Comparison of ENCODE assay signal across 11 cellular contexts in the genomic region with DNA sequence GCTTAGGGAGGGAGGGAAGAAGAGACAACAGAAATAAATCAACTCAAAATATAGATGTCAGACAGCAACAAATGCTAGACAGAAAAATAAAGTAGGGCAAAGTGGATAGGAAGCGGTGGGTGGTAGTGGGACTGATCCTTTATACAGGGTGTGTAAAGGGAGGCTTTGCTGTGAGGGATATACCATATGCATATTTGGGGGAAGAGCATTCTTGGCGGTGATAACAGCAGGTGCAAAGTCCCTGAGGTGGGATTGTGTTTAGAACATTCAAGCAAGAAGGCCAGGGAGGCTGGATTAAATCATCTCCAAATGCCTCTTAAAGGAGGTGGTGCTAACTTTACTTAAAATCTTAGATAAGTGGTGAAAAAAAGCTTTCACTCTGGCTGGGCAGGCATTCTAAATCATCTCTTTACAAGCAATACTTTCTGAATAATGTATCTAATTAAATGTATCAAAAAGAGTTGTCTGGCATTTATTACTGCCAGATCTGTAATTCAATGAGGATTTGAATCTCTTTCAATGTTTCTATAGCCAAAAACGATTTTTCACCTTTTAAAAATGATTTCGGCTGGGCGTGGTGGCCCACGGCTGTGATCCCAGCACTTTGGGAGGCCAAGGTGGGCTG. TPM values are rescaled to one million over a fixed set of nuclear protein-coding genes. Genes with fewer than 3 reads are reported as not detected.
"Had no signal": no experiment of that assay in that cellular context is flagged by ENCODE, and none has a peak within 500 bp of the region (broad histone marks: within the 10 kb centered on the region; RNA-seq: fewer than 3 reads in every experiment).

No MANE protein-coding gene starts in this region.

- H3K36me3 ChIP-seq: HAP-1 had no signal

- H3K4me1 ChIP-seq: HAP-1 had no signal

- FAIRE-seq: H1, H54 had no signal

- H2AFZ ChIP-seq: GM23248, GM23338 had no signal

- H3K4me3 ChIP-seq: GM23248, GM23338, HAP-1 had no signal

- H3K4me2 ChIP-seq: GM23338 had no signal

- H3K9me3 ChIP-seq: HAP-1 had no signal

- H3K27ac ChIP-seq: GM23248 had no signal

- DNase-seq: GM23248, GOT3, H7, H9, HCEC 1CT, HFFc6 had no signal

- ATAC-seq: GM23338, HCT116 had no signal

RNA-seq across cellular contexts. Expression of a gene that starts 9.4 kb away (rescaled TPM):
- total RNA-seq: GM23248, GM23338, H7, H9, HFFc6 had no signal
- polyA plus RNA-seq: GM23248, GM23338 had no signal

RNA-seq across cellular contexts. Expression of a gene that starts 12.1 kb away (rescaled TPM):
- total RNA-seq: GM23248, H1, H7, H9 had no signal
